20 cellular contexts compared by ENCODE assay signal in the genomic region with DNA sequence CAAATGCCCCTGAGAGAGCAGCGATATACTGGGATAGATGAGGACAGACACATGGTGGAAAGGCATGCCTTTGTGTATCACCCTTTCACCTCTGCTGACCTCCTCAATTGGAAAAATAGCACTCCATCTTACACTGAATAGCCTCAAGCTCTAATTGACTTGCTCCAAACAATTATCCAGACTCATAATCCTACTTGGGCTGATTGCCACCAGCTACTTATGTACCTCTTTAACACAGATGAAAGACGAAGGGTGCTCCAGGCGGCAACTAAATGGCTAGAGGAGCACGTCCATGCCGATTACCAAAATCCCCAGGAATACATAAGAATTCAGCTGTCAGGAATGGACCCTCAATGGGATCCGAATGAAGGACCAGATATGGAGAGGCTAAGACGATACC.
DNase-seq lines count a peak whose midpoint lies in the region.
"Had no signal": no experiment of that assay in that cellular context is flagged by ENCODE, and none has a peak within 500 bp of the region (broad histone marks: within the 10 kb centered on the region; RNA-seq: fewer than 3 reads in every experiment).

No MANE protein-coding gene starts in this region.

- no peak overlapping the region for H3K4me3 ChIP-seq in neuron (ENCODE audit: low read length)
- H3K4me3 ChIP-seq in trophoblast cell (ENCODE audit: low read depth, low read length): no peak overlapping the region
- H3K4me3 ChIP-seq: A549, GM23338 had no signal

- H3K27me3 ChIP-seq in neuron (ENCODE audit: insufficient read depth, low read length): no peaks in the 10 kb centered on the region
- H3K27me3 ChIP-seq in trophoblast cell (ENCODE audit: insufficient read depth, low read length): no peaks in the 10 kb centered on the region

- H2AFZ ChIP-seq in neuron (ENCODE audit: low read depth, low read length) (peak overlapping the region; percentile 30), trophoblast cell (ENCODE audit: insufficient read depth, low read length, poor library complexity) (no peak overlapping the region)
- H2AFZ ChIP-seq: GM23338 had no signal

- no peak overlapping the region for H2BK5ac ChIP-seq in trophoblast cell (ENCODE audit: low read depth, low read length, poor library complexity)

- H3K27ac ChIP-seq in trophoblast cell (ENCODE audit: low read depth, low read length): no peak overlapping the region
- H3K27ac ChIP-seq: 22Rv1, A549, C4-2B, HL-60 had no signal

- H2AK5ac ChIP-seq in trophoblast cell (ENCODE audit: low read length): no peak overlapping the region

- H3K9ac ChIP-seq in trophoblast cell (ENCODE audit: low read length): no peak overlapping the region

- DNase-seq in NCI-H1092 treated with DMSO at 0.1 percent for 48 hours (lab: John Stamatoyannopoulos, UW) (peak; percentile 18), NCI-H1092 (lab: John Stamatoyannopoulos, UW) (no peak), NCI-H524 treated with DMSO at 0.1 percent for 48 hours (lab: John Stamatoyannopoulos, UW) (peak; percentile 94), epidermal melanocyte (ENCODE audit: insufficient read length, low spot score) (no peak), trophoblast cell (no peak), SKM-1 treated with dmso at 0.1 percent for 144 hours (lab: John Stamatoyannopoulos, UW; ENCODE audit: unreplicated experiment) (no peak)
- DNase-seq: AML-193; Caco-2; CD4-positive, alpha-beta T cell; DMS153; DMS79 treated with DMSO at 0.1 percent for 48 hours; GF-D8; H7; HFFc6 had no signal

- no CpG with 5 or more reads among the region's 7 CpGs for WGBS in trophoblast cell (ENCODE audit: extremely low coverage, insufficient coverage, insufficient read length)

- H4K12ac ChIP-seq in trophoblast cell (ENCODE audit: low read depth, low read length): no peak overlapping the region

- H4K8ac ChIP-seq in trophoblast cell (ENCODE audit: low read depth, low read length): no peak overlapping the region

- H3K23ac ChIP-seq in trophoblast cell (ENCODE audit: low read length): no peak overlapping the region

- no peak overlapping the region for H2BK120ac ChIP-seq in trophoblast cell (ENCODE audit: insufficient read depth, low read length, poor library complexity)

- H3K14ac ChIP-seq in trophoblast cell (ENCODE audit: low read length): no peak overlapping the region

- H2BK12ac ChIP-seq in trophoblast cell (ENCODE audit: low read length): no peak overlapping the region

- no peak overlapping the region for H3K4ac ChIP-seq in trophoblast cell (ENCODE audit: low read depth, low read length)

- H4K91ac ChIP-seq in trophoblast cell (ENCODE audit: low read depth, low read length): no peak overlapping the region

- H3K9me3 ChIP-seq in neuron (ENCODE audit: low read length): no peaks in the 10 kb centered on the region
- H3K9me3 ChIP-seq in trophoblast cell (ENCODE audit: insufficient read depth, low read depth, low read length): peaks cover 3% of the 10 kb centered on the region
- H3K9me3 ChIP-seq: A549, Caco-2 had no signal

- no peaks in the 10 kb centered on the region for H3K79me2 ChIP-seq in trophoblast cell (ENCODE audit: control insufficient read depth, insufficient read depth, low read length, poor library complexity)

- H3K36me3 ChIP-seq in neuron (ENCODE audit: insufficient read depth, low read length) (no peaks in the 10 kb centered on the region), trophoblast cell (ENCODE audit: control insufficient read depth in 1 of 2, insufficient read depth in 2 of 2, low read length in 2 of 2) (no peaks in the 10 kb centered on the region)

- peaks cover 8% of the 10 kb centered on the region for H3K79me1 ChIP-seq in trophoblast cell (ENCODE audit: low read length)

- no peak overlapping the region for H3K18ac ChIP-seq in trophoblast cell (ENCODE audit: low read length)

- H3K4me2 ChIP-seq in trophoblast cell (ENCODE audit: low read length): no peak overlapping the region
- H3K4me2 ChIP-seq: A549, GM23338 had no signal

- H3K4me1 ChIP-seq in neuron (ENCODE audit: insufficient read depth, low read length) (peaks cover 4% of the 10 kb centered on the region), trophoblast cell (ENCODE audit: control insufficient read depth in 1 of 2, insufficient read depth in 2 of 2, low read length in 2 of 2) (peaks cover 5 to 8% of the 10 kb centered on the region in 2 experiments)
- H3K4me1 ChIP-seq: A549, Caco-2 had no signal

Comparison
In these comparisons a context has a peak if more than half of its experiments do, and no peak if none do; other contexts are left out.
1. DNase-seq: peak in NCI-H1092 treated with DMSO at 0.1 percent for 48 hours (single experiment) and NCI-H524 treated with DMSO at 0.1 percent for 48 hours (single experiment); none in NCI-H1092 (single experiment), epidermal melanocyte (single experiment), trophoblast cell (0 of 2) and SKM-1 treated with dmso at 0.1 percent for 144 hours (single experiment).